1 cellular context compared by ENCODE assay signal in the genomic region with DNA sequence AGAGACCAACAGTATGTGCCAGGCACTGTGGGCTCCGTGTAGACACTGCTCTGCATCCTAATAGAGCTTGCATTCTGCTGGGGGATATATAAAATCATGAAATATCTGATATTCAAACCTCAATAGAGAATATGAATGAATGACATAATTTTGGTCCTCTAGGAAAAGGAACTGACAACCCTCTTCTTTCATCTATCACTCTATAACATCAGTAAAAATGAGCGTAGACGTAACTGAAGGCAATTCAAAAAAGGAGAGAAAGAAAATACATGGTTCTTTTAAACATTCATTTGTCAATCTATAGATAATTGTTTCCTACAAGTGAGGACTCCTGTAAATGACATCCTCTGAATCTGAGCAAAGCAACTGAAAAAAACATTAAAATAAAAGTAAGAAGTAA.
"Had no signal": no experiment of that assay in that cellular context is flagged by ENCODE, and none has a peak within 500 bp of the region (broad histone marks: within the 10 kb centered on the region; RNA-seq: fewer than 3 reads in every experiment).

No MANE protein-coding gene starts in this region.

- H3K4me3 ChIP-seq: MG63 had no signal

- H3K27me3 ChIP-seq: MG63 had no signal

- H3K9me3 ChIP-seq: MG63 had no signal

- H3K36me3 ChIP-seq: MG63 had no signal
